ENCODE assay signal across 19 cellular contexts in the genomic region with DNA sequence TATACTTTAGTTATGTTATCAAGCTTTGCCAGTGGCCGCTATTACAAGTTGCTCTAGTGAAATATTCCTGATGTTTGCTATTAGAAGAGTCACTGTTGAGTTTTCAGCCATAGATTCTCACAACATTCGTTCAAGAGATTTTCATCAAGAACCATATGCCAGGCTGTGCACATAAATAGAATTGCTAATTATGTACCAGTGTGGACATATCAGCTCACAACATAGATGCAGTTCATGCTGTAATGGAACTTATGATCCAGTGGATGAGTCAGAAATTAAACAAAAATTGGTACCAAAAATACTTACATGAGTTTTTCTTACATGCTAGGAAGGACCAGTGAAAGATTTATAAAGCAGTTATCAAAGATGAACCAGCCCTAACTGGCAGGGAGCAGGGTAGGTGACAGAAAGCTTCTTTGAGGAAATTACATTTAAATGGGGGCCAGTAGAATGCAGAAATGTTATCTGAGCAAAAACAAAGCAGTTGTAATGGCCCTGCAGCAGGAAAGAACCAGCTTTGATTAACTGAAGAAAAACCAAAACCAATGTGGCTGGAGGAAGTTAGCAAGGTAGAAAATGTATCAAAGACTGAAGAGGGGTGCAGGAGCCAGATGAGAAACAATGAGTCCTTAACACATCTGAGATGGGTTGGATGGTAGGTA.
A peak's percentile ranks its signal among the peaks of the same experiment; 100 is the strongest.
DNase-seq lines count a peak whose midpoint lies in the region; ATAC-seq, FAIRE-seq and TF ChIP-seq lines count a peak whose summit lies in the region.
"Had no signal": no experiment of that assay in that cellular context is flagged by ENCODE, and none has a peak within 500 bp of the region (broad histone marks: within the 10 kb centered on the region; RNA-seq: fewer than 3 reads in every experiment).

No MANE protein-coding gene starts in this region.

- no peak overlapping the region for H3K4me3 Mint-ChIP-seq in activated T-helper 17 cell treated with anti-CD3 and anti-CD28 coated beads, Interleukin-2, amount 50 U/mL, for 72 hours
- H3K4me3 Mint-ChIP-seq: CD4-positive, alpha-beta T cell had no signal

- no peak for DNase-seq in HTR-8/SVneo (ENCODE audit: insufficient read length, low spot score)
- DNase-seq in iPS-NIHi7 (ENCODE audit: extremely low spot score) = peak; percentile 11
- peak; percentile 53 for DNase-seq in superior temporal gyrus (ENCODE audit: extremely low spot score)
- DNase-seq in SW 1271 (lab: John Stamatoyannopoulos, UW) = no peak
- DNase-seq in erythroblast (lab: John Stamatoyannopoulos, UW) = no peak
- DNase-seq in posterior vena cava (ENCODE audit: low spot score) = no peak
- DNase-seq: ACHN; Caco-2; CD4-positive, alpha-beta T cell; GM23248; H7 had no signal

- peak overlapping the region; percentile 52 for H3K27ac ChIP-seq in angular gyrus (ENCODE audit: low read depth, low read length)
- H3K27ac ChIP-seq: C4-2B, GM23248 had no signal

- no peak for TF ChIP-seq POLR2A in erythroblast (IDR thresholded peaks at IDR 0.05; ENCODE audit: low read length)

- no peaks in the 10 kb centered on the region for H3K4me1 Mint-ChIP-seq in activated T-helper 17 cell treated with anti-CD3 and anti-CD28 coated beads, Interleukin-2, amount 50 U/mL, for 72 hours

- no peak overlapping the region for H3K27ac Mint-ChIP-seq in activated T-helper 17 cell treated with anti-CD3 and anti-CD28 coated beads, Interleukin-2, amount 50 U/mL, for 72 hours
- H3K27ac Mint-ChIP-seq: CD4-positive, alpha-beta T cell had no signal

- peak; percentile 44 for FAIRE-seq in HTR-8/SVneo (lab: Jason Lieb, UNC)
- FAIRE-seq: A204.1, D721Med, G401.6, GM12891, GM18507 had no signal

- H3K36me3 Mint-ChIP-seq in activated T-helper 17 cell treated with anti-CD3 and anti-CD28 coated beads, Interleukin-2, amount 50 U/mL, for 72 hours (ENCODE audit: low read depth) = no peaks in the 10 kb centered on the region

- H3K27me3 Mint-ChIP-seq in activated T-helper 17 cell treated with anti-CD3 and anti-CD28 coated beads, Interleukin-2, amount 50 U/mL, for 72 hours = no peaks in the 10 kb centered on the region
- H3K27me3 Mint-ChIP-seq: CD4-positive, alpha-beta T cell had no signal

- no peak for ATAC-seq in activated T-helper 17 cell treated with anti-CD3 and anti-CD28 coated beads, Interleukin-2, amount 50 U/mL, for 72 hours (replicated peaks)

- intact Hi-C loops in posterior vena cava (cut with DNase I) = no loop called here

- peaks cover 15% of the 10 kb centered on the region for H3K9me3 Mint-ChIP-seq in activated T-helper 17 cell treated with anti-CD3 and anti-CD28 coated beads, Interleukin-2, amount 50 U/mL, for 72 hours

Comparison
In these comparisons a context has a peak if more than half of its experiments do, and no peak if none do; other contexts are left out.
1. DNase-seq: peak in iPS-NIHi7 (single experiment) and superior temporal gyrus (single experiment); none in HTR-8/SVneo (single experiment), SW 1271 (0 of 2), erythroblast (0 of 2) and posterior vena cava (single experiment).